In the genomic region with DNA sequence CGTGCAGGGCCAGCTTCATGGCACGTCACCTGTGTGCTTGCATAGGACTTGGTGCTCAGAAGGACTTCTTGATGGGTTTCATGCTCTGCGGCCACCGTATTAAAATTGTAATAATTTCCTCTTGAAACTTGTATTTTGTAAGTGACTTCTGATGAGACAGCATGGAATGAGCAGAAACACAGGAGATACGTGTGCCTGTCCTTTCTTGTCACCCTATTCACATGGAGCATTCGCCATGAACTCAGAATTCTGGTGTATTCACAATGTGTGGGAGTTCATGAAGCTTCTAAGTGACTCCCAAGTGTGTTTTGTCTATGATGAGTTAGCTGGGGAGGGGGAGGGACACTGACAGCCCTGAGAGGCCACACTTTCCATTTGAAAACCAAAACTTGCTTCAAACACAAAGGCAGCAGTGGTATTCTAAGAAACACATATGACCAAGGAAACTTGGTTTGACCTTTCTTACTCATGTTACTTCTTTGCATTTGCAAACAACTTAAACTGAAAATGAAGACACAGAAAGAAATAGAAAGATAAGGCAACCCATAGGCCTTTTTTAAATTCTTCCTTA, we compare ENCODE assay signal across 8 cellular contexts.
DNase-seq lines count a peak whose midpoint lies in the region; ATAC-seq and TF ChIP-seq lines count a peak whose summit lies in the region.

No MANE protein-coding gene starts in this region.

- intact Hi-C loops in activated CD4-positive, alpha-beta memory T cell treated with anti-CD3 and anti-CD28 coated beads for 36 hours (cut with micrococcal nuclease), result loop anchor here (1.0 to 5.0 kb wide), 10 partner anchors 9 to 388 kb away; a partner anchor contains a TSS
- intact Hi-C loops in heart right ventricle (cut with DNase I), result no loop called here
- intact Hi-C loops in head of caudate nucleus (cut with DNase I), result no loop called here
- intact Hi-C loops in ovary (cut with DNase I), result no loop called here

- H3K9me3 Mint-ChIP-seq in activated CD4-positive, alpha-beta memory T cell treated with anti-CD3 and anti-CD28 coated beads for 36 hours, result no peaks in the 10 kb centered on the region

- H3K36me3 ChIP-seq in heart right ventricle, result no peaks in the 10 kb centered on the region
- no peaks in the 10 kb centered on the region for H3K36me3 ChIP-seq in ovary

- H3K27ac Mint-ChIP-seq in activated CD4-positive, alpha-beta memory T cell treated with anti-CD3 and anti-CD28 coated beads for 36 hours, result peak overlapping the region; percentile 85

- H3K4me3 Mint-ChIP-seq in activated CD4-positive, alpha-beta memory T cell treated with anti-CD3 and anti-CD28 coated beads for 36 hours, result peak overlapping the region; percentile 57

- no peaks in the 10 kb centered on the region for H3K27me3 Mint-ChIP-seq in activated CD4-positive, alpha-beta memory T cell treated with anti-CD3 and anti-CD28 coated beads for 36 hours

- H3K27me3 ChIP-seq in heart right ventricle (no peaks in the 10 kb centered on the region), ovary (no peaks in the 10 kb centered on the region)

- WGBS in heart right ventricle, 2 donors, result 98 to 99% methylated on average over 6 of the region's 6 CpGs
- 84 to 91% (median 86%) methylated on average over 6 of the region's 6 CpGs for WGBS in ovary, 3 donors

- no peaks in the 10 kb centered on the region for H3K9me3 ChIP-seq in heart right ventricle
- no peaks in the 10 kb centered on the region for H3K9me3 ChIP-seq in ovary

- peaks cover 73% of the 10 kb centered on the region for H3K4me1 Mint-ChIP-seq in activated CD4-positive, alpha-beta memory T cell treated with anti-CD3 and anti-CD28 coated beads for 36 hours (ENCODE audit: low read depth)

- peaks cover 25% of the 10 kb centered on the region for H3K36me3 Mint-ChIP-seq in activated CD4-positive, alpha-beta memory T cell treated with anti-CD3 and anti-CD28 coated beads for 36 hours

- DNase-seq in activated CD4-positive, alpha-beta memory T cell treated with anti-CD3 and anti-CD28 coated beads for 36 hours, result peak; percentile 83
- peak in 3 of 4 experiments; percentile 7 to 54 (median 14) for DNase-seq in stimulated activated CD4-positive, alpha-beta T cell treated with anti-CD3 and anti-CD28 coated beads, Interleukin-1b, Interleukin-23, amount 100 ng/mL, for 24 hours (ENCODE audit: low read depth in 4 of 4, low spot score in 1 of 4)
- no peak for DNase-seq in heart right ventricle
- no peak for DNase-seq in head of caudate nucleus
- no peak for DNase-seq in ovary
- DNase-seq in NCI-H1930 (lab: John Stamatoyannopoulos, UW), result no peak

- no peak for TF ChIP-seq POLR2A in ovary (IDR thresholded peaks at IDR 0.05)

- ATAC-seq in GM18870 (IDR thresholded peaks at IDR 0.05; ENCODE audit: unreplicated experiment) (peak; percentile 70), HG02840 (IDR thresholded peaks at IDR 0.05; ENCODE audit: low FRiP score, unreplicated experiment) (peak; percentile 60), heart right ventricle (no peak)

- no peak for TF ChIP-seq CTCF in heart right ventricle (IDR thresholded peaks at IDR 0.05)
- TF ChIP-seq CTCF in ovary (IDR thresholded peaks at IDR 0.05), result no peak

- peaks cover 0 to 32% (median 0%) of the 10 kb centered on the region in 9 donors for H3K4me1 ChIP-seq in heart right ventricle
- H3K4me1 ChIP-seq in ovary (ENCODE audit: insufficient read depth), result no peaks in the 10 kb centered on the region

- POLR2A ChIA-PET in activated CD4-positive, alpha-beta memory T cell treated with anti-CD3 and anti-CD28 coated beads for 36 hours (lab: Charles Lee), result interaction anchor here (1.0 to 3.7 kb wide), 5 partner anchors 18 to 93 kb away, joined by 5 to 10 read pairs (median 7); a partner anchor contains a TSS

- CTCF ChIA-PET in activated CD4-positive, alpha-beta memory T cell treated with anti-CD3 and anti-CD28 coated beads for 36 hours (lab: Charles Lee), result interaction anchor here (1.1 to 1.5 kb wide), 3 partner anchors 47 to 172 kb away, joined by 3 to 5 read pairs (median 3); no protein-coding TSS in a partner anchor

- peak overlapping the region in 2 of 10 donors; percentile 26 to 84 for H3K27ac ChIP-seq in heart right ventricle
- H3K27ac ChIP-seq in ovary, result no peak overlapping the region

- no peak overlapping the region for H3K4me3 ChIP-seq in heart right ventricle
- H3K4me3 ChIP-seq in ovary, result no peak overlapping the region

- TF ChIP-seq EP300 in ovary (IDR thresholded peaks at IDR 0.05), result no peak

Comparison
In these comparisons a context has a peak if more than half of its experiments do, and no peak if none do; other contexts are left out.
1. ATAC-seq: peak in GM18870 (single experiment) and HG02840 (single experiment); none in heart right ventricle (0 of 8).
2. DNase-seq: peak in activated CD4-positive, alpha-beta memory T cell treated with anti-CD3 and anti-CD28 coated beads for 36 hours (single experiment) and stimulated activated CD4-positive, alpha-beta T cell treated with anti-CD3 and anti-CD28 coated beads, Interleukin-1b, Interleukin-23, amount 100 ng/mL, for 24 hours (3 of 4); none in heart right ventricle (0 of 2), head of caudate nucleus (0 of 42), ovary (0 of 5) and NCI-H1930 (0 of 2).